ENCODE assay signal across 8 cellular contexts in the genomic region with DNA sequence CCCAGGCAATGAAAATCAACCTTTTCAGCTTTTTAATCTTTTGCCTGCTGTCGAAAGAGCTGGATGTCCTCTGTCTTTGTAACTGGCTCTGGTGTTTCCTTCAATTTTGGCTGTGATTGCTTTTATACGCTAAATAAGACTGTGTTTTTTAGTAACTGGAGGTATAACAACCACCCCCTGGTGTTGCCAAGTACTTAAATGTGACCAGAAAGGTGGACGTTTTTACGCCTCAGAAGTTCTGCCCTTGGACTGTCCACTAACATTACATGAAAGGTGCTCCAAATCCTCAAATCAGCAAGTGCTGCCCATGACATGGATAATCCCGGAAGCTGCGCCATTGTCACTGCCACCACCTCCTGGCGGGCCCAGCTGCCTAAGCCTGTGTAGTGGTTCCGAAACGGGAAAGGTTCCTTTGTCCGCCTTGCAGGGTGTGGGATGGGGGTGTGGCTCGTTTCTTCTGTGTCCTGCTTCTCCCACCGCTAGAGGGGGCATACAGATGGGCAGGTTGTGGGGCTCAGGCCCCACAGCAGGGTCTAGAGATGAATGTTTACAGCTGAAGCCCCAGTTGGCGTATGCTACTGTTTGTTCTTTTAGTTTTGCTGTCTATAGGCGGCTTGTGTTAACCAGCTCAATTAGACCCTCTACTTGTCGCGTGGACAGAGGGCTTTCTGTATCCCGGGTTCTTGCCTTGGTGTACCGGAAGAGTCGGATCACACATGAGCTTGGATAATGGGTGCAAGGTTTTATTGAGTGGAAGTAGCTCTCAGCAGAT.
A peak's percentile ranks its signal among the peaks of the same experiment; 100 is the strongest.
DNase-seq lines count a peak whose midpoint lies in the region; ATAC-seq, FAIRE-seq and TF ChIP-seq lines count a peak whose summit lies in the region.

No MANE protein-coding gene starts in this region.

- H3K36me3 ChIP-seq in HepG2 (replicated peaks in 1 of 2; ENCODE audit: control insufficient read depth in 1 of 2, insufficient read depth in 2 of 2, low read length in 2 of 2) (no peaks in the 10 kb centered on the region), right lobe of liver (no peaks in the 10 kb centered on the region)

- H3K27ac ChIP-seq in HepG2 (ENCODE audit: extremely low read length, insufficient read depth, low read length), result no peak overlapping the region
- H3K27ac ChIP-seq in right lobe of liver, result no peak overlapping the region

- no peak overlapping the region for H3K9ac ChIP-seq in HepG2 (ENCODE audit: insufficient read depth, low read depth, low read length)

- no peak overlapping the region; a peak in 1 of 6 replicates for H3K4me3 ChIP-seq in HepG2 (replicated peaks in 1 of 3; ENCODE audit: insufficient read depth in 1 of 3, low read depth in 2 of 3, low read length in 3 of 3)
- no peak overlapping the region for H3K4me3 ChIP-seq in right lobe of liver
- no peak overlapping the region for H3K4me3 ChIP-seq in epithelial cell of proximal tubule (ENCODE audit: low read depth, low read length)

- DNase-seq in HepG2 (ENCODE audit: low spot score), result peak; percentile 32
- DNase-seq in right lobe of liver, result no peak
- peak; percentile 55 to 73 for DNase-seq in NOMO-1 (lab: John Stamatoyannopoulos, UW; ENCODE audit: unreplicated experiment in 2 of 2)
- no peak for DNase-seq in epithelial cell of proximal tubule (ENCODE audit: low read depth)
- peak; percentile 40 for DNase-seq in sciatic nerve (ENCODE audit: low spot score)
- DNase-seq in effector CD8-positive, alpha-beta T cell (lab: John Stamatoyannopoulos, UW), result no peak

- intact Hi-C loops in HepG2 (cut with micrococcal nuclease; ENCODE audit: unreplicated experiment) (loop anchor here (10.0 kb wide), 1 partner anchor 157 kb away; a partner anchor contains a TSS), right lobe of liver (cut with DNase I) (loop anchor here in 1 of 2 donors (5.0 kb wide), 1 partner anchor 135 kb away; no protein-coding TSS in a partner anchor), sciatic nerve (cut with DNase I) (no loop called here)

- H3K79me2 ChIP-seq in HepG2 (ENCODE audit: insufficient read depth, low read length), result no peaks in the 10 kb centered on the region

- peak; percentile 67 for TF ChIP-seq CTCF in HepG2 (CRISPR knock-in tag; IDR thresholded peaks at IDR 0.05)
- peak in 2 of 4 donors; percentile 13 to 21 for TF ChIP-seq CTCF in right lobe of liver (IDR thresholded peaks at IDR 0.05)
- peak; percentile 59 for TF ChIP-seq CTCF in epithelial cell of proximal tubule (conservative IDR thresholded peaks at IDR 0.05; ENCODE audit: low read depth, low read length)

- FAIRE-seq in HepG2 (lab: Jason Lieb, UNC), result no peak

- no peak for TF ChIP-seq RAD21 in HepG2 (CRISPR knock-in tag; IDR thresholded peaks at IDR 0.05)

- peak overlapping the region; percentile 32 for H3K4me2 ChIP-seq in HepG2 (ENCODE audit: low read depth, low read length)

- H3K4me1 ChIP-seq in HepG2 (ENCODE audit: insufficient read depth, low read length), result peaks cover 12% of the 10 kb centered on the region; the same call in 1 of the 2 replicates
- no peaks in the 10 kb centered on the region for H3K4me1 ChIP-seq in right lobe of liver

- no peak overlapping the region for H2AFZ ChIP-seq in HepG2 (ENCODE audit: low read length)

- no TSS peak for BruUV-seq in HepG2 (replicated peaks; lab: Mats Ljungman, UMichigan)

- POLR2A ChIA-PET in HepG2 (lab: Yijun Ruan, JAX), result no interaction called here

- ATAC-seq in HepG2, result peak; percentile 88
- ATAC-seq in right lobe of liver, result no peak
- ATAC-seq in sciatic nerve, result no peak
- ATAC-seq in HG02981 (IDR thresholded peaks at IDR 0.05; ENCODE audit: unreplicated experiment), result no peak
- no peak for ATAC-seq in HG03159 (IDR thresholded peaks at IDR 0.05; ENCODE audit: unreplicated experiment)

- peaks cover 2 to 29% of the 10 kb centered on the region in 2 experiments; a peak in 4 of 5 replicates for H3K27me3 ChIP-seq in HepG2 (ENCODE audit: control insufficient read depth in 1 of 2, insufficient read depth in 2 of 2, low read length in 2 of 2)
- no peaks in the 10 kb centered on the region for H3K27me3 ChIP-seq in right lobe of liver

- WGBS in HepG2 (ENCODE audit: low lambda C conversion rate), result 66% methylated on average over 12 of the region's 19 CpGs
- 39% methylated on average over 14 of the region's 19 CpGs for WGBS in right lobe of liver (ENCODE audit: insufficient coverage, low coverage, low lambda C conversion rate, missing lambda C conversion rate)

- TF ChIP-seq POLR2A in HepG2 (IDR thresholded peaks at IDR 0.05; ENCODE audit: insufficient read depth in 1 of 2, low read depth in 2 of 2, low read length in 2 of 2) (no peak), right lobe of liver (IDR thresholded peaks at IDR 0.05) (no peak)

- in situ Hi-C loops in HepG2 (cut with HindIII; ENCODE audit: extremely low pct_ligation_motif_present, low pct_unique_long_range_greater_than_20kb), result loop anchor here (10.0 kb wide), 1 partner anchor 337 kb away; a partner anchor contains a TSS

- TF ChIP-seq EP300 in HepG2 (IDR thresholded peaks at IDR 0.05; ENCODE audit: low read depth in 2 of 2, low read length in 2 of 2) (no peak), HepG2 (CRISPR knock-in tag; IDR thresholded peaks at IDR 0.05; ENCODE audit: borderline replicate concordance) (no peak)

- no peaks in the 10 kb centered on the region for H4K20me1 ChIP-seq in HepG2 (ENCODE audit: insufficient read depth, low read length)

- CTCF ChIA-PET in HepG2 (lab: Yijun Ruan, JAX; ENCODE audit: low intra/inter-chr PET ratio, low total read pairs), result no interaction called here

- H3K9me3 ChIP-seq in HepG2 (ENCODE audit: low read length) (no peaks in the 10 kb centered on the region), right lobe of liver (no peaks in the 10 kb centered on the region)

TF ChIP-seq in HepG2, 621 proteins besides CTCF, POLR2A, EP300 and RAD21 (continues in another document):
- TF ChIP-seq TRIM24 (CRISPR knock-in tag; IDR thresholded peaks at IDR 0.05), result no peak
- TF ChIP-seq SIX4 (CRISPR knock-in tag; IDR thresholded peaks at IDR 0.05), result no peak
- 0 out of 2 replicates have a peak, but pooled peaks have one; percentile 12 for TF ChIP-seq SP5 (CRISPR knock-in tag; IDR thresholded peaks at IDR 0.05; ENCODE audit: borderline replicate concordance, low read depth)
- TF ChIP-seq SMARCE1 (IDR thresholded peaks at IDR 0.05; ENCODE audit: borderline replicate concordance), result no peak
- TF ChIP-seq, protein P1, sequence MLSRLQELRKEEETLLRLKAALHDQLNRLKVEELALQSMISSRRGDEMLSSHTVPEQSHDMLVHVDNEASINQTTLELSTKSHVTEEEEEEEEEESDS (CRISPR knock-in tag; IDR thresholded peaks at IDR 0.05; ENCODE audit: borderline replicate concordance), result no peak
- no peak for TF ChIP-seq BRCA1 (CRISPR knock-in tag; IDR thresholded peaks at IDR 0.05)
- no peak for TF ChIP-seq KLF13 (CRISPR knock-in tag; IDR thresholded peaks at IDR 0.05)
- no peak for TF ChIP-seq ZNF143 (CRISPR knock-in tag; IDR thresholded peaks at IDR 0.05)
- TF ChIP-seq XRCC5 (optimal IDR thresholded peaks at IDR 0.05; ENCODE audit: low read length), result peak; percentile 75
- no peak for TF ChIP-seq PAWR (CRISPR knock-in tag; IDR thresholded peaks at IDR 0.05; ENCODE audit: borderline replicate concordance)
- TF ChIP-seq NCOR1 (IDR thresholded peaks at IDR 0.05; ENCODE audit: borderline replicate concordance, low read length), result no peak
- 0 out of 2 replicates have a peak, but pooled peaks have one; percentile 7 for TF ChIP-seq SP4 (CRISPR knock-in tag; IDR thresholded peaks at IDR 0.05)
- TF ChIP-seq BHLHE40 (IDR thresholded peaks at IDR 0.05; ENCODE audit: low read length), result no peak
- TF ChIP-seq, protein P2, sequence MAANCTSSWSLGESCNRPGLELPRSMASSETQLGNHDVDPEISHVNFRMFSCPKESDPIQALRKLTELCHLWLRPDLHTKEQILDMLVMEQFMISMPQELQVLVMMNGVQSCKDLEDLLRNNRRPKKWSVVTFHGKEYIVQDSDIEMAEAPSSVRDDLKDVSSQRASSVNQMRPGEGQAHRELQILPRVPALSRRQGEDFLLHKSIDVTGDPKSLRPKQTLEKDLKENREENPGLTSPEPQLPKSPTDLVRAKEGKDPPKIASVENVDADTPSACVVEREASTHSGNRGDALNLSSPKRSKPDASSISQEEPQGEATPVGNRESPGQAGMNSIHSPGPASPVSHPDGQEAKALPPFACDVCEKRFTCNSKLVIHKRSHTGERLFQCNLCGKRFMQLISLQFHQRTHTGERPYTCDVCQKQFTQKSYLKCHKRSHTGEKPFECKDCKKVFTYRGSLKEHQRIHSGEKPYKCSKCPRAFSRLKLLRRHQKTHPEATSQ (CRISPR knock-in tag; IDR thresholded peaks at IDR 0.05; ENCODE audit: borderline replicate concordance), result no peak
- TF ChIP-seq, protein P3, sequence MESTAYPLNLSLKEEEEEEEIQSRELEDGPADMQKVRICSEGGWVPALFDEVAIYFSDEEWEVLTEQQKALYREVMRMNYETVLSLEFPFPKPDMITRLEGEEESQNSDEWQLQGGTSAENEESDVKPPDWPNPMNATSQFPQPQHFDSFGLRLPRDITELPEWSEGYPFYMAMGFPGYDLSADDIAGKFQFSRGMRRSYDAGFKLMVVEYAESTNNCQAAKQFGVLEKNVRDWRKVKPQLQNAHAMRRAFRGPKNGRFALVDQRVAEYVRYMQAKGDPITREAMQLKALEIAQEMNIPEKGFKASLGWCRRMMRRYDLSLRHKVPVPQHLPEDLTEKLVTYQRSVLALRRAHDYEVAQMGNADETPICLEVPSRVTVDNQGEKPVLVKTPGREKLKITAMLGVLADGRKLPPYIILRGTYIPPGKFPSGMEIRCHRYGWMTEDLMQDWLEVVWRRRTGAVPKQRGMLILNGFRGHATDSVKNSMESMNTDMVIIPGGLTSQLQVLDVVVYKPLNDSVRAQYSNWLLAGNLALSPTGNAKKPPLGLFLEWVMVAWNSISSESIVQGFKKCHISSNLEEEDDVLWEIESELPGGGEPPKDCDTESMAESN (CRISPR knock-in tag; conservative IDR thresholded peaks at IDR 0.05), result no peak
- TF ChIP-seq SIN3B (IDR thresholded peaks at IDR 0.05; ENCODE audit: low read length), result no peak
- TF ChIP-seq ZNF484 (CRISPR knock-in tag; IDR thresholded peaks at IDR 0.05; ENCODE audit: borderline replicate concordance, low read depth), result no peak
- no peak for TF ChIP-seq FOSL1 (CRISPR knock-in tag; IDR thresholded peaks at IDR 0.05; ENCODE audit: borderline replicate concordance)
- no peak for TF ChIP-seq ZNF550 (CRISPR knock-in tag; IDR thresholded peaks at IDR 0.05; ENCODE audit: borderline replicate concordance)
- TF ChIP-seq ZNF841 (CRISPR knock-in tag; IDR thresholded peaks at IDR 0.05; ENCODE audit: borderline replicate concordance), result no peak
- TF ChIP-seq SAP130 (CRISPR knock-in tag; IDR thresholded peaks at IDR 0.05; ENCODE audit: low read depth), result 0 out of 2 replicates have a peak, but pooled peaks have one; percentile 15
- no peak for TF ChIP-seq ZNF775 (CRISPR knock-in tag; IDR thresholded peaks at IDR 0.05; ENCODE audit: borderline replicate concordance)

Comparison
In these comparisons a context has a peak if more than half of its experiments do, and no peak if none do; other contexts are left out.
1. DNase-seq: peak in HepG2 (single experiment), NOMO-1 (2 of 2) and sciatic nerve (single experiment); none in right lobe of liver (0 of 3), epithelial cell of proximal tubule (single experiment) and effector CD8-positive, alpha-beta T cell (single experiment).